9 cellular contexts compared by ENCODE assay signal in genomic region chr3:167736264-167736787, GRCh38. TPM values are rescaled to one million over a fixed set of nuclear protein-coding genes. Genes with fewer than 3 reads are reported as not detected.
DNase-seq lines count a peak whose midpoint lies in the region; ATAC-seq and TF ChIP-seq lines count a peak whose summit lies in the region.
"Had no signal": no experiment of that assay in that cellular context is flagged by ENCODE, and none has a peak within 500 bp of the region (broad histone marks: within the 10 kb centered on the region; RNA-seq: fewer than 3 reads in every experiment).

No MANE protein-coding gene starts in this region.

- TF ChIP-seq CTCF in ascending aorta (IDR thresholded peaks at IDR 0.05) (no peak), left lung (IDR thresholded peaks at IDR 0.05) (no peak), GM13977 (IDR thresholded peaks at IDR 0.05; ENCODE audit: extremely low read depth, insufficient read depth, missing control alignments) (no peak)

- H3K9me3 ChIP-seq in ascending aorta: no peaks in the 10 kb centered on the region
- H3K9me3 ChIP-seq in left lung: no peaks in the 10 kb centered on the region
- no peaks in the 10 kb centered on the region for H3K9me3 ChIP-seq in thymus (ENCODE audit: control insufficient read depth)
- H3K9me3 ChIP-seq: SJSA1 had no signal

- no peaks in the 10 kb centered on the region for H3K27me3 ChIP-seq in ascending aorta
- H3K27me3 ChIP-seq in left lung: no peaks in the 10 kb centered on the region
- no peaks in the 10 kb centered on the region for H3K27me3 ChIP-seq in thymus (ENCODE audit: control insufficient read depth, insufficient read depth)

- H3K4me1 ChIP-seq in ascending aorta: peaks cover 0 to 22% of the 10 kb centered on the region in 2 donors
- H3K4me1 ChIP-seq in left lung: peaks cover 0 to 39% of the 10 kb centered on the region in 2 donors
- no peaks in the 10 kb centered on the region for H3K4me1 ChIP-seq in thymus (ENCODE audit: control insufficient read depth, insufficient read depth, low read length)
- H3K4me1 ChIP-seq: SJSA1 had no signal

- no peak for ATAC-seq in left lung
- no peak for ATAC-seq in HG03097 (IDR thresholded peaks at IDR 0.05; ENCODE audit: low FRiP score, unreplicated experiment)

- intact Hi-C loops in ascending aorta (cut with DNase I) (loop anchor here (5.0 kb wide), 1 partner anchor 361 kb away; the partner anchor contains the start of gene GOLIM4), left lung (cut with DNase I) (no loop called here)

- WGBS in thymus: 31% methylated on average over 7 of the region's 7 CpGs

- H3K4me3 ChIP-seq in ascending aorta (peak overlapping the region; percentile 91), left lung (peak overlapping the region; percentile 98), thymus (ENCODE audit: low read length) (peak overlapping the region; percentile 56)

- in situ Hi-C loops in GM13977 (cut with MboI; ENCODE audit: low pct_unique_long_range_greater_than_20kb, low sequenced_read_pairs, unreplicated experiment): no loop called here

- H3K27ac ChIP-seq in ascending aorta (peak overlapping the region in 1 of 2 donors; percentile 82), left lung (peak overlapping the region in 1 of 2 donors; percentile 27), thymus (ENCODE audit: low read depth) (no peak overlapping the region)
- H3K27ac ChIP-seq: SJSA1 had no signal

- DNase-seq in NCI-H510A treated with DMSO at 0.1 percent for 48 hours (lab: John Stamatoyannopoulos, UW) (peak; percentile 14), NCI-H510A (lab: John Stamatoyannopoulos, UW) (no peak), ascending aorta (ENCODE audit: low spot score in 2 of 2) (no peak), left lung (no peak), SW 1271 (lab: John Stamatoyannopoulos, UW) (no peak), GM13977 (ENCODE audit: low spot score) (no peak)

- H3K36me3 ChIP-seq in ascending aorta: no peaks in the 10 kb centered on the region
- H3K36me3 ChIP-seq in left lung: no peaks in the 10 kb centered on the region
- no peaks in the 10 kb centered on the region for H3K36me3 ChIP-seq in thymus (ENCODE audit: control insufficient read depth, insufficient read depth)
- H3K36me3 ChIP-seq: SJSA1 had no signal

RNA-seq across cellular contexts. Expression of gene SERPINI1, which starts 0.8 kb away (rescaled TPM):
- total RNA-seq in ascending aorta: 6.3 TPM
- total RNA-seq in left lung: 1 to 10 TPM; 6.1 to 7.3 TPM
- polyA plus RNA-seq in thymus: 11.7 TPM

RNA-seq across cellular contexts. Expression of gene PDCD10, which starts 1.6 kb away (rescaled TPM):
- total RNA-seq in ascending aorta (55.6 TPM), left lung (10 to 100 TPM; 45.0 to 56.1 TPM)
- polyA plus RNA-seq in thymus: 67.7 TPM
